Comparison of ENCODE assay signal across 8 cellular contexts in genomic region chr1:226710501-226710900, GRCh38. TPM values are rescaled to one million over a fixed set of nuclear protein-coding genes. Genes with fewer than 3 reads are reported as not detected.
DNase-seq lines count a peak whose midpoint lies in the region; ATAC-seq lines count a peak whose summit lies in the region.

No MANE protein-coding gene starts in this region.

- H3K4me1 Mint-ChIP-seq in stimulated activated naive CD8-positive, alpha-beta T cell treated with anti-CD3 and anti-CD28 coated beads, Interleukin-15, Interleukin-2, amounts not matched to agents 100 ng/mL and 50 ng/mL, for 24 hours (ENCODE audit: low read depth) = peaks cover 98% of the 10 kb centered on the region
- H3K4me1 Mint-ChIP-seq in activated T-helper 2 cell treated with anti-CD3 and anti-CD28 coated beads, Interferon-gamma antibody, Interleukin-2, Interleukin-4, amounts not matched to agents 10 μg/mL and 5 μg/mL and 100 μg/mL, durations not matched to agents 14 hours and 24 hours and 36 hours (ENCODE audit: low read depth) = peaks cover 77% of the 10 kb centered on the region
- H3K4me1 Mint-ChIP-seq in naive B cell = peaks cover 63 to 78% (median 73%) of the 10 kb centered on the region in 3 donors

- intact Hi-C loops in activated T-helper 2 cell treated with anti-CD3 and anti-CD28 coated beads, Interferon-gamma antibody, Interleukin-2, Interleukin-4, amounts not matched to agents 10 μg/mL and 5 μg/mL and 100 μg/mL, durations not matched to agents 14 hours and 24 hours and 36 hours (cut with micrococcal nuclease) = loop anchor here (5.0 kb wide), 1 partner anchor 87 kb away; no protein-coding TSS in a partner anchor

- peak overlapping the region; percentile 98 for H3K27ac Mint-ChIP-seq in stimulated activated naive CD8-positive, alpha-beta T cell treated with anti-CD3 and anti-CD28 coated beads, Interleukin-15, Interleukin-2, amounts not matched to agents 100 ng/mL and 50 ng/mL, for 24 hours
- H3K27ac Mint-ChIP-seq in activated T-helper 2 cell treated with anti-CD3 and anti-CD28 coated beads, Interferon-gamma antibody, Interleukin-2, Interleukin-4, amounts not matched to agents 10 μg/mL and 5 μg/mL and 100 μg/mL, durations not matched to agents 14 hours and 24 hours and 36 hours = peak overlapping the region; percentile 14
- peak overlapping the region; percentile 42 to 92 (median 78) for H3K27ac Mint-ChIP-seq in naive B cell

- peaks cover 39% of the 10 kb centered on the region for H3K36me3 Mint-ChIP-seq in stimulated activated naive CD8-positive, alpha-beta T cell treated with anti-CD3 and anti-CD28 coated beads, Interleukin-15, Interleukin-2, amounts not matched to agents 100 ng/mL and 50 ng/mL, for 24 hours (ENCODE audit: low read depth)
- peaks cover 61% of the 10 kb centered on the region for H3K36me3 Mint-ChIP-seq in activated T-helper 2 cell treated with anti-CD3 and anti-CD28 coated beads, Interferon-gamma antibody, Interleukin-2, Interleukin-4, amounts not matched to agents 10 μg/mL and 5 μg/mL and 100 μg/mL, durations not matched to agents 14 hours and 24 hours and 36 hours (ENCODE audit: low read depth)
- peaks cover 12 to 19% of the 10 kb centered on the region in 2 donors for H3K36me3 Mint-ChIP-seq in naive B cell

- no peak for ATAC-seq in stimulated activated naive CD8-positive, alpha-beta T cell treated with anti-CD3 and anti-CD28 coated beads, Interleukin-15, Interleukin-2, amounts not matched to agents 100 U/mL and 50 U/mL, for 24 hours
- ATAC-seq in naive B cell (ENCODE audit: low read depth in 2 of 2) = no peak

- DNase-seq in stimulated activated naive CD8-positive, alpha-beta T cell treated with anti-CD3 and anti-CD28 coated beads, Interleukin-15, Interleukin-2, amounts not matched to agents 100 U/mL and 50 U/mL, for 24 hours = no peak
- no peak for DNase-seq in activated T-helper 2 cell treated with anti-CD3 and anti-CD28 coated beads, Interferon-gamma antibody, Interleukin-2, Interleukin-4, amounts not matched to agents 10 μg/mL and 5 μg/mL and 100 μg/mL, durations not matched to agents 14 hours and 24 hours and 36 hours (ENCODE audit: low spot score)
- DNase-seq in naive B cell = no peak
- DNase-seq in SKM-1 treated with dmso at 0.1 percent for 144 hours (lab: John Stamatoyannopoulos, UW; ENCODE audit: unreplicated experiment) = no peak
- no peak for DNase-seq in NCI-H524 treated with DMSO at 0.1 percent for 48 hours (lab: John Stamatoyannopoulos, UW)
- DNase-seq in NCI-H128 (lab: John Stamatoyannopoulos, UW; ENCODE audit: unreplicated experiment) = no peak
- DNase-seq in NCI-H82 (lab: John Stamatoyannopoulos, UW) = no peak

- peak overlapping the region; percentile 48 for H3K4me3 Mint-ChIP-seq in stimulated activated naive CD8-positive, alpha-beta T cell treated with anti-CD3 and anti-CD28 coated beads, Interleukin-15, Interleukin-2, amounts not matched to agents 100 ng/mL and 50 ng/mL, for 24 hours
- no peak overlapping the region for H3K4me3 Mint-ChIP-seq in activated T-helper 2 cell treated with anti-CD3 and anti-CD28 coated beads, Interferon-gamma antibody, Interleukin-2, Interleukin-4, amounts not matched to agents 10 μg/mL and 5 μg/mL and 100 μg/mL, durations not matched to agents 14 hours and 24 hours and 36 hours (ENCODE audit: low read depth)
- peak overlapping the region in 7 of 8 donors; percentile 51 to 93 (median 68) for H3K4me3 Mint-ChIP-seq in naive B cell

- no peaks in the 10 kb centered on the region for H3K27me3 Mint-ChIP-seq in stimulated activated naive CD8-positive, alpha-beta T cell treated with anti-CD3 and anti-CD28 coated beads, Interleukin-15, Interleukin-2, amounts not matched to agents 100 ng/mL and 50 ng/mL, for 24 hours
- no peaks in the 10 kb centered on the region for H3K27me3 Mint-ChIP-seq in activated T-helper 2 cell treated with anti-CD3 and anti-CD28 coated beads, Interferon-gamma antibody, Interleukin-2, Interleukin-4, amounts not matched to agents 10 μg/mL and 5 μg/mL and 100 μg/mL, durations not matched to agents 14 hours and 24 hours and 36 hours (ENCODE audit: low read depth)
- H3K27me3 Mint-ChIP-seq in naive B cell = no peaks in the 10 kb centered on the region

- peaks cover 7% of the 10 kb centered on the region for H3K9me3 Mint-ChIP-seq in stimulated activated naive CD8-positive, alpha-beta T cell treated with anti-CD3 and anti-CD28 coated beads, Interleukin-15, Interleukin-2, amounts not matched to agents 100 ng/mL and 50 ng/mL, for 24 hours
- peaks cover 12% of the 10 kb centered on the region for H3K9me3 Mint-ChIP-seq in activated T-helper 2 cell treated with anti-CD3 and anti-CD28 coated beads, Interferon-gamma antibody, Interleukin-2, Interleukin-4, amounts not matched to agents 10 μg/mL and 5 μg/mL and 100 μg/mL, durations not matched to agents 14 hours and 24 hours and 36 hours
- peaks cover 0 to 9% (median 4%) of the 10 kb centered on the region in 7 donors for H3K9me3 Mint-ChIP-seq in naive B cell

RNA-seq across cellular contexts. Expression of gene ITPKB, which starts 28.6 kb away (rescaled TPM):
- 27.6 and 30.0 TPM in 2 replicates for total RNA-seq in activated T-helper 2 cell treated with anti-CD3 and anti-CD28 coated beads, Interferon-gamma antibody, Interleukin-2, Interleukin-4, amounts not matched to agents 10 μg/mL and 5 μg/mL and 100 μg/mL, durations not matched to agents 14 hours and 24 hours and 36 hours
- 10 to 100 TPM; 24.5 to 48.9 (median 34.1) TPM for polyA plus RNA-seq in naive B cell (ENCODE audit: low read depth in 6 of 6)

Comparison
In these comparisons a context has a peak if more than half of its experiments do, and no peak if none do; other contexts are left out.
1. H3K27ac Mint-ChIP-seq: peak in every context shown above with its lines; median percentile 98 in stimulated activated naive CD8-positive, alpha-beta T cell treated with anti-CD3 and anti-CD28 coated beads, Interleukin-15, Interleukin-2, amounts not matched to agents 100 ng/mL and 50 ng/mL, for 24 hours; 78 in naive B cell; 14 in activated T-helper 2 cell treated with anti-CD3 and anti-CD28 coated beads, Interferon-gamma antibody, Interleukin-2, Interleukin-4, amounts not matched to agents 10 μg/mL and 5 μg/mL and 100 μg/mL, durations not matched to agents 14 hours and 24 hours and 36 hours.